Comparison of ENCODE assay signal across 2 cellular contexts in the genomic region with DNA sequence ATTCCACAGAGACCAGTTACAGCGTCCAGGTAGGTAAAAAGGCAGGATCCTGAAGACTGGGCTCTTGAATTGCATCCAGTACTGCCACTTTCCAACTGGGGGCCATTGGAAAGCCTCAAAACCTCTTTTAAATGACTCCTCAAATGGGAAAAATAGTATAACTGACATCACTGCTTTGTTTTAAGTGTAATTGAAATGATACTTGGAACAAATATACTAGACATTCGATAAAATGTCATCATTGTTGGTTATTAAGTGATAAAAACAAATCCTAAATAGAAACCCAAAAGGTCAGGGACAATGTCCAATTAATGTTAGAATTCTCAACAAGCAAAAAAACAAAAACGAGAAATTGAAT.
TF ChIP-seq lines count a peak whose summit lies in the region.

No MANE protein-coding gene starts in this region.

TF ChIP-seq in A549, 52 proteins besides CTCF, POLR2A, EP300 and RAD21:
- TF ChIP-seq JUN (IDR thresholded peaks at IDR 0.05), result 0 out of 5 replicates have a peak, but pooled peaks of 1 of the 2 experiments have one; percentile 13
- TF ChIP-seq HOXB13 (CRISPR knock-in tag; IDR thresholded peaks at IDR 0.05; ENCODE audit: low read depth), result no peak

TF ChIP-seq in K562, 482 proteins besides CTCF, POLR2A, EP300 and RAD21:
- TF ChIP-seq GTF2E2 (tag; IDR thresholded peaks at IDR 0.05), result peak; percentile 50; the same call in 1 of the 2 replicates
- TF ChIP-seq, protein P1, sequence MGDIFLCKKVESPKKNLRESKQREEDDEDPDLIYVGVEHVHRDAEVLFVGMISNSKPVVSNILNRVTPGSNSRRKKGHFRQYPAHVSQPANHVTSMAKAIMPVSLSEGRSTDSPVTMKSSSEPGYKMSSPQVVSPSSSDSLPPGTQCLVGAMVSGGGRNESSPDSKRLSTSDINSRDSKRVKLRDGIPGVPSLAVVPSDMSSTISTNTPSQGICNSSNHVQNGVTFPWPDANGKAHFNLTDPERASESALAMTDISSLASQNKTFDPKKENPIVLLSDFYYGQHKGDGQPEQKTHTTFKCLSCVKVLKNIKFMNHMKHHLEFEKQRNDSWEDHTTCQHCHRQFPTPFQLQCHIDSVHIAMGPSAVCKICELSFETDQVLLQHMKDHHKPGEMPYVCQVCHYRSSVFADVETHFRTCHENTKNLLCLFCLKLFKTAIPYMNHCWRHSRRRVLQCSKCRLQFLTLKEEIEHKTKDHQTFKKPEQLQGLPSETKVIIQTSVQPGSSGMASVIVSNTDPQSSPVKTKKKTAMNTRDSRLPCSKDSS (IDR thresholded peaks at IDR 0.05; ENCODE audit: low read depth, partially characterized antibody), result no peak
- no peak for TF ChIP-seq CBX2 (IDR thresholded peaks at IDR 0.05; ENCODE audit: insufficient read depth, low read length, poor library complexity, severe bottlenecking)
- TF ChIP-seq, protein P2, sequence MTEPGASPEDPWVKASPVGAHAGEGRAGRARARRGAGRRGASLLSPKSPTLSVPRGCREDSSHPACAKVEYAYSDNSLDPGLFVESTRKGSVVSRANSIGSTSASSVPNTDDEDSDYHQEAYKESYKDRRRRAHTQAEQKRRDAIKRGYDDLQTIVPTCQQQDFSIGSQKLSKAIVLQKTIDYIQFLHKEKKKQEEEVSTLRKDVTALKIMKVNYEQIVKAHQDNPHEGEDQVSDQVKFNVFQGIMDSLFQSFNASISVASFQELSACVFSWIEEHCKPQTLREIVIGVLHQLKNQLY (CRISPR knock-in tag; conservative IDR thresholded peaks at IDR 0.05), result no peak
- TF ChIP-seq FOSL1 (tag; conservative IDR thresholded peaks at IDR 0.05), result peak; percentile 62; the same call in 1 of the 2 replicates
- TF ChIP-seq, protein P3, sequence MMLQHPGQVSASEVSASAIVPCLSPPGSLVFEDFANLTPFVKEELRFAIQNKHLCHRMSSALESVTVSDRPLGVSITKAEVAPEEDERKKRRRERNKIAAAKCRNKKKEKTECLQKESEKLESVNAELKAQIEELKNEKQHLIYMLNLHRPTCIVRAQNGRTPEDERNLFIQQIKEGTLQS (IDR thresholded peaks at IDR 0.05), result no peak; the same call in 1 of the 2 replicates
- TF ChIP-seq, protein P3 (CRISPR knock-in tag; conservative IDR thresholded peaks at IDR 0.05), result 0 out of 2 replicates have a peak, but pooled peaks have one; percentile 13
- TF ChIP-seq GATAD2A (IDR thresholded peaks at IDR 0.05), result no peak
- TF ChIP-seq ZNF584 (CRISPR knock-in tag; IDR thresholded peaks at IDR 0.05; ENCODE audit: low read depth), result 0 out of 2 replicates have a peak, but pooled peaks have one; percentile 20
TF ChIP-seq in K562: peak in this region for 4.
